ENCODE assay signal across 22 cellular contexts in the genomic region with DNA sequence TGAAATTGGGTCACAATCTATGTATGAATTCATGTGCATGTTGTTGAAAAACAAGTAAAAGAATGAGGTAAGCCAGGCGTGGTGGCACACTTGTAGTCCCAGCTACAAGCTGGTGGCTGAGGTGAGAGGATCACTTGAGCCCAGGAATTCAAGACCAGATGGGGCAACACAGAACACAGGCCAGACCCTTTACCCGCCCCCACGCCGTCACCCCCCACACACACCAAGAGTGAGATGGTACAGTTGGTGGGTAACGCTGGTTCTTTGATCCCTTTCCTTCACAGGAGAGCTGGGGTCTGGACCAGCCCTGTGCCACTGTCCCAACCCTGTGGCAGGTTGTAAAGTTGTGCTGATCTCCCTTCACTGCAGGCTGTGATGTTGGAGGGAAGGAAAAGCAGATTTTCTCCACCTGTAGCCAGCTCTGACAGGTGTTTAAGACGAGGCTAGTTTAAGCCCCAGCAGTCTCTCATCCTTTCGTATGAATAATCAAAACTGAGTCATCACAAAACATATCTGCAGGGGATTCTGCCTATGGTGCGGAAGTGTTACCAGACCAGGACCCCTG. TPM values are rescaled to one million over a fixed set of nuclear protein-coding genes. Genes with fewer than 3 reads are reported as not detected.
DNase-seq lines count a peak whose midpoint lies in the region; ATAC-seq and TF ChIP-seq lines count a peak whose summit lies in the region.
"Had no signal": no experiment of that assay in that cellular context is flagged by ENCODE, and none has a peak within 500 bp of the region (broad histone marks: within the 10 kb centered on the region; RNA-seq: fewer than 3 reads in every experiment).

No MANE protein-coding gene starts in this region.

- H3K9me3 Mint-ChIP-seq in CD8-positive, alpha-beta memory T cell: peaks cover 0 to 8% (median 3%) of the 10 kb centered on the region in 5 donors
- peaks cover 20% of the 10 kb centered on the region for H3K9me3 Mint-ChIP-seq in activated naive CD8-positive, alpha-beta T cell treated with anti-CD3 and anti-CD28 coated beads for 36 hours
- H3K9me3 Mint-ChIP-seq in naive thymus-derived CD8-positive, alpha-beta T cell: peaks cover 0 to 21% (median 5%) of the 10 kb centered on the region in 9 donors

- peak overlapping the region; percentile 86 to 98 (median 95) for H3K27ac Mint-ChIP-seq in CD8-positive, alpha-beta memory T cell
- peak overlapping the region; percentile 79 for H3K27ac Mint-ChIP-seq in activated naive CD8-positive, alpha-beta T cell treated with anti-CD3 and anti-CD28 coated beads for 36 hours
- peak overlapping the region; percentile 86 to 93 (median 91) for H3K27ac Mint-ChIP-seq in naive thymus-derived CD8-positive, alpha-beta T cell
- H3K27ac Mint-ChIP-seq: activated CD4-positive, alpha-beta memory T cell treated with anti-CD3 and anti-CD28 coated beads, Interleukin-2, amount 10 ng/mL, durations not matched to agents 7 days and 5 days; B cell had no signal

- H3K36me3 ChIP-seq in CD8-positive, alpha-beta memory T cell (ENCODE audit: insufficient read depth, low read length): no peaks in the 10 kb centered on the region
- no peaks in the 10 kb centered on the region for H3K36me3 ChIP-seq in ovary
- H3K36me3 ChIP-seq: gastrocnemius medialis, thoracic aorta had no signal

- peak; percentile 32 for DNase-seq in DMS 273 (lab: John Stamatoyannopoulos, UW; ENCODE audit: unreplicated experiment)
- no peak for DNase-seq in DMS 273 treated with DMSO at 0.1 percent for 48 hours (lab: John Stamatoyannopoulos, UW)
- no peak for DNase-seq in CD8-positive, alpha-beta memory T cell
- DNase-seq in activated naive CD8-positive, alpha-beta T cell treated with anti-CD3 and anti-CD28 coated beads for 36 hours: no peak
- DNase-seq in naive thymus-derived CD8-positive, alpha-beta T cell: no peak
- DNase-seq in AG08395 (ENCODE audit: low spot score): no peak
- no peak for DNase-seq in activated effector memory CD4-positive, alpha-beta T cell treated with Interleukin-2 at 50 U/mL for 16 hours
- DNase-seq in ovary: no peak
- DNase-seq: activated CD4-positive, alpha-beta memory T cell treated with anti-CD3 and anti-CD28 coated beads, Interleukin-2, amount 10 ng/mL, durations not matched to agents 7 days and 5 days; anterior cingulate cortex; gastrocnemius medialis; GOT3; midbrain; NCI-H1436 treated with DMSO at 0.1 percent for 48 hours; NCI-H2171 treated with DMSO at 0.1 percent for 48 hours; NCI-H774; OCI-M1; SHP77 treated with DMSO at 0.1 percent for 48 hours had no signal

- H3K27me3 ChIP-seq in CD8-positive, alpha-beta memory T cell (ENCODE audit: insufficient read depth, low read length, poor library complexity, severe bottlenecking): no peaks in the 10 kb centered on the region
- no peaks in the 10 kb centered on the region for H3K27me3 ChIP-seq in ovary
- H3K27me3 ChIP-seq: gastrocnemius medialis had no signal

- TF ChIP-seq POLR2A in ovary (IDR thresholded peaks at IDR 0.05): no peak

- peak overlapping the region; percentile 44 for H3K27ac ChIP-seq in CD8-positive, alpha-beta memory T cell (ENCODE audit: low read depth, low read length)
- no peak overlapping the region for H3K27ac ChIP-seq in ovary
- H3K27ac ChIP-seq: 22Rv1, gastrocnemius medialis, thoracic aorta had no signal

- peaks cover 98 to 100% (median 99%) of the 10 kb centered on the region in 3 donors for H3K4me1 Mint-ChIP-seq in CD8-positive, alpha-beta memory T cell
- H3K4me1 Mint-ChIP-seq in activated naive CD8-positive, alpha-beta T cell treated with anti-CD3 and anti-CD28 coated beads for 36 hours: peaks cover 93% of the 10 kb centered on the region
- peaks cover 71 to 99% (median 95%) of the 10 kb centered on the region in 4 donors for H3K4me1 Mint-ChIP-seq in naive thymus-derived CD8-positive, alpha-beta T cell

- ATAC-seq in naive thymus-derived CD8-positive, alpha-beta T cell: peak; percentile 15 to 38
- ATAC-seq: esophagus mucosa, gastrocnemius medialis had no signal

- POLR2A ChIA-PET in CD8-positive, alpha-beta memory T cell (lab: Charles Lee): interaction anchor here (0.6 to 1.5 kb wide), 3 partner anchors 9 to 14 kb away, joined by 3 to 7 read pairs (median 5); a partner anchor contains a TSS
- POLR2A ChIA-PET in naive thymus-derived CD8-positive, alpha-beta T cell (lab: Charles Lee): interaction anchor here (0.6 to 1.2 kb wide), 4 partner anchors 9 to 63 kb away, joined by 3 to 4 read pairs (median 3); no protein-coding TSS in a partner anchor

- H3K4me3 ChIP-seq in CD8-positive, alpha-beta memory T cell (ENCODE audit: low read length): no peak overlapping the region
- H3K4me3 ChIP-seq in ovary: no peak overlapping the region
- H3K4me3 ChIP-seq: gastrocnemius medialis, thoracic aorta had no signal

- peaks cover 79% of the 10 kb centered on the region for H3K4me1 ChIP-seq in CD8-positive, alpha-beta memory T cell (ENCODE audit: insufficient read depth, low read length)
- H3K4me1 ChIP-seq in ovary (ENCODE audit: insufficient read depth): peaks cover 18% of the 10 kb centered on the region

- intact Hi-C loops in ovary (cut with DNase I): no loop called here

- CTCF ChIA-PET in CD8-positive, alpha-beta memory T cell (lab: Charles Lee): interaction anchor here (0.7 to 1.9 kb wide), 5 partner anchors 9 to 13 kb away, joined by 3 to 7 read pairs (median 3); no protein-coding TSS in a partner anchor

- H3K9me3 ChIP-seq in CD8-positive, alpha-beta memory T cell (ENCODE audit: low read length): peaks cover 7% of the 10 kb centered on the region
- H3K9me3 ChIP-seq in ovary: no peaks in the 10 kb centered on the region
- H3K9me3 ChIP-seq: gastrocnemius medialis, thoracic aorta had no signal

- H3K36me3 Mint-ChIP-seq in CD8-positive, alpha-beta memory T cell: peaks cover 12 to 36% (median 16%) of the 10 kb centered on the region in 3 donors
- H3K36me3 Mint-ChIP-seq in activated naive CD8-positive, alpha-beta T cell treated with anti-CD3 and anti-CD28 coated beads for 36 hours: peaks cover 79% of the 10 kb centered on the region
- peaks cover 15 to 46% (median 28%) of the 10 kb centered on the region in 3 donors for H3K36me3 Mint-ChIP-seq in naive thymus-derived CD8-positive, alpha-beta T cell

- WGBS in ovary, 3 donors: 77 to 94% (median 92%) methylated on average over 8 of the region's 8 CpGs

- TF ChIP-seq CTCF in ovary (IDR thresholded peaks at IDR 0.05): no peak

- H3K4me3 Mint-ChIP-seq in CD8-positive, alpha-beta memory T cell: peak overlapping the region; percentile 19 to 88 (median 69)
- no peak overlapping the region for H3K4me3 Mint-ChIP-seq in activated naive CD8-positive, alpha-beta T cell treated with anti-CD3 and anti-CD28 coated beads for 36 hours
- peak overlapping the region; percentile 12 to 95 (median 61) for H3K4me3 Mint-ChIP-seq in naive thymus-derived CD8-positive, alpha-beta T cell
- H3K4me3 Mint-ChIP-seq: activated CD4-positive, alpha-beta memory T cell treated with anti-CD3 and anti-CD28 coated beads, Interleukin-2, amount 10 ng/mL, durations not matched to agents 7 days and 5 days; B cell had no signal

- no peaks in the 10 kb centered on the region for H3K27me3 Mint-ChIP-seq in CD8-positive, alpha-beta memory T cell
- no peaks in the 10 kb centered on the region for H3K27me3 Mint-ChIP-seq in activated naive CD8-positive, alpha-beta T cell treated with anti-CD3 and anti-CD28 coated beads for 36 hours
- no peaks in the 10 kb centered on the region for H3K27me3 Mint-ChIP-seq in naive thymus-derived CD8-positive, alpha-beta T cell
- H3K27me3 Mint-ChIP-seq: activated CD4-positive, alpha-beta memory T cell treated with anti-CD3 and anti-CD28 coated beads, Interleukin-2, amount 10 ng/mL, durations not matched to agents 7 days and 5 days; B cell had no signal

- no peak for TF ChIP-seq EP300 in ovary (IDR thresholded peaks at IDR 0.05)

RNA-seq across cellular contexts. Expression of a gene that starts 13.6 kb away (rescaled TPM):
- total RNA-seq in CD8-positive, alpha-beta memory T cell: 10 to 100 TPM; 30.1 to 30.9 TPM
- polyA plus RNA-seq in CD8-positive, alpha-beta memory T cell: 62.1 TPM
- 10 to 100 TPM; 67.3 to 68.7 TPM for total RNA-seq in activated naive CD8-positive, alpha-beta T cell treated with anti-CD3 and anti-CD28 coated beads for 36 hours
- 10 to 100 TPM; 20.7 to 22.8 TPM for total RNA-seq in naive thymus-derived CD8-positive, alpha-beta T cell
- 10 to 100 TPM; 20.0 to 31.0 (median 27.0) TPM for polyA plus RNA-seq in naive thymus-derived CD8-positive, alpha-beta T cell
- total RNA-seq in ovary: 10 to 100 TPM in 4 of 7 donors, 1 to 10 TPM in 3; 6.7 to 20.6 (median 11.2) TPM
- 10 to 100 TPM in 1 of 2 donors, 1 to 10 TPM in 1; 9.8 to 20.5 TPM for polyA plus RNA-seq in ovary
